13 cellular contexts compared by ENCODE assay signal in genomic region chr5:27275353-27275752, GRCh38.
DNase-seq lines count a peak whose midpoint lies in the region; FAIRE-seq and TF ChIP-seq lines count a peak whose summit lies in the region.
"Had no signal": no experiment of that assay in that cellular context is flagged by ENCODE, and none has a peak within 500 bp of the region (broad histone marks: within the 10 kb centered on the region; RNA-seq: fewer than 3 reads in every experiment).

No MANE protein-coding gene starts in this region.

- no peak overlapping the region for H2AK5ac ChIP-seq in mesendoderm (ENCODE audit: low read length)

- H2BK5ac ChIP-seq in mesendoderm (ENCODE audit: low read length): no peak overlapping the region

- H2BK15ac ChIP-seq in mesendoderm (replicated peaks; ENCODE audit: low read depth): no peak overlapping the region

- H3K4me2 ChIP-seq in OCI-LY3 (ENCODE audit: low read length) (no peak overlapping the region), SU-DHL-6 (ENCODE audit: low read depth, low read length, poor library complexity, severe bottlenecking) (no peak overlapping the region), mesendoderm (ENCODE audit: low read length) (no peak overlapping the region)
- H3K4me2 ChIP-seq: BLaER1 treated with 17β-estradiol and CSF1 and Interleukin-3, amounts not matched to agents 10 nM and 100 nM had no signal

- no peaks in the 10 kb centered on the region for H3K4me1 ChIP-seq in OCI-LY3 (ENCODE audit: low read length)
- no peaks in the 10 kb centered on the region for H3K4me1 ChIP-seq in mesendoderm (ENCODE audit: control insufficient read depth, low read depth, low read length)
- H3K4me1 ChIP-seq: BLaER1 treated with 17β-estradiol and CSF1 and Interleukin-3, amounts not matched to agents 10 nM and 100 nM had no signal

- no peak overlapping the region for H3K56ac ChIP-seq in mesendoderm (ENCODE audit: low read length)

- H3K9ac ChIP-seq in OCI-LY3 (ENCODE audit: low read length): no peak overlapping the region
- no peak overlapping the region for H3K9ac ChIP-seq in SU-DHL-6 (ENCODE audit: low read length)
- no peak overlapping the region for H3K9ac ChIP-seq in mesendoderm (ENCODE audit: low read length)
- H3K9ac ChIP-seq: BLaER1 treated with 17β-estradiol and CSF1 and Interleukin-3, amounts not matched to agents 10 nM and 100 nM had no signal

- H3K27ac ChIP-seq in OCI-LY3 (ENCODE audit: low read length): no peak overlapping the region
- no peak overlapping the region for H3K27ac ChIP-seq in SU-DHL-6 (ENCODE audit: low read depth, low read length)
- no peak overlapping the region for H3K27ac ChIP-seq in mesendoderm (ENCODE audit: low read depth, low read length)
- H3K27ac ChIP-seq: BLaER1 treated with 17β-estradiol and CSF1 and Interleukin-3, amounts not matched to agents 10 nM and 100 nM; HL-60 had no signal

- H3K4ac ChIP-seq in mesendoderm (ENCODE audit: low read depth, low read length): no peak overlapping the region

- WGBS in mesendoderm (ENCODE audit: extremely low coverage, insufficient coverage, low lambda C conversion rate): no CpG with 5 or more reads among the region's 3 CpGs

- no peaks in the 10 kb centered on the region for H4K20me1 ChIP-seq in OCI-LY3 (ENCODE audit: insufficient read depth, low read length)
- no peaks in the 10 kb centered on the region for H4K20me1 ChIP-seq in SU-DHL-6 (ENCODE audit: low read depth, low read length)
- H4K20me1 ChIP-seq: BLaER1 treated with 17β-estradiol and CSF1 and Interleukin-3, amounts not matched to agents 10 nM and 100 nM had no signal

- no peaks in the 10 kb centered on the region for H3F3A ChIP-seq in SU-DHL-6 (ENCODE audit: insufficient read depth)

- no peak overlapping the region for H2BK120ac ChIP-seq in mesendoderm (ENCODE audit: low read depth, low read length)

- no peak for FAIRE-seq in RCC 7860 (lab: Jason Lieb, UNC)
- FAIRE-seq: GM12878 had no signal

- H3K36me3 ChIP-seq in OCI-LY3 (replicated peaks; ENCODE audit: low read depth, low read length) (no peaks in the 10 kb centered on the region), SU-DHL-6 (ENCODE audit: low read length) (no peaks in the 10 kb centered on the region), mesendoderm (ENCODE audit: control insufficient read depth, insufficient read depth, low read length) (no peaks in the 10 kb centered on the region)
- H3K36me3 ChIP-seq: BLaER1 treated with 17β-estradiol and CSF1 and Interleukin-3, amounts not matched to agents 10 nM and 100 nM; HAP-1 had no signal

- no peak overlapping the region for H3K4me3 ChIP-seq in OCI-LY3 (ENCODE audit: low read length)
- H3K4me3 ChIP-seq in SU-DHL-6 (ENCODE audit: insufficient read depth, low read length, poor library complexity, severe bottlenecking): no peak overlapping the region
- no peak overlapping the region for H3K4me3 ChIP-seq in mesendoderm (ENCODE audit: low read length)
- H3K4me3 ChIP-seq: BLaER1 treated with 17β-estradiol and CSF1 and Interleukin-3, amounts not matched to agents 10 nM and 100 nM; GM12878; HAP-1 had no signal

- no peak overlapping the region for H3K23ac ChIP-seq in mesendoderm (ENCODE audit: low read length)

- H3K27me3 ChIP-seq in OCI-LY3 (ENCODE audit: low read depth, low read length) (no peaks in the 10 kb centered on the region), SU-DHL-6 (ENCODE audit: low read length) (no peaks in the 10 kb centered on the region), mesendoderm (ENCODE audit: insufficient read depth, low read length, poor library complexity) (no peaks in the 10 kb centered on the region)
- H3K27me3 ChIP-seq: BLaER1 treated with 17β-estradiol and CSF1 and Interleukin-3, amounts not matched to agents 10 nM and 100 nM had no signal

- H4K8ac ChIP-seq in mesendoderm (ENCODE audit: low read depth, low read length): no peak overlapping the region

- no peak overlapping the region for H3K18ac ChIP-seq in mesendoderm (ENCODE audit: low read length)

- no peaks in the 10 kb centered on the region for H3K9me2 ChIP-seq in SU-DHL-6 (replicated peaks; ENCODE audit: insufficient read depth, low read length)

- TF ChIP-seq CTCF in OCI-LY3 (IDR thresholded peaks at IDR 0.05; ENCODE audit: low read depth, low read length) (no peak), SU-DHL-6 (IDR thresholded peaks at IDR 0.05; ENCODE audit: insufficient read depth, low read length, poor library complexity, severe bottlenecking) (no peak)

- H4K5ac ChIP-seq in mesendoderm (ENCODE audit: low read length): no peak overlapping the region

- H3K9me3 ChIP-seq in OCI-LY3 (ENCODE audit: insufficient read depth, low read length): no peaks in the 10 kb centered on the region
- H3K9me3 ChIP-seq in SU-DHL-6 (ENCODE audit: insufficient read depth, low read length): no peaks in the 10 kb centered on the region
- H3K9me3 ChIP-seq: BLaER1 treated with 17β-estradiol and CSF1 and Interleukin-3, amounts not matched to agents 10 nM and 100 nM; HAP-1 had no signal

- DNase-seq in mesendoderm: peak; percentile 51
- no peak for DNase-seq in EL
- no peak for DNase-seq in RCC 7860 (ENCODE audit: low spot score)
- DNase-seq in foreskin melanocyte: no peak
- DNase-seq: Calu3; CD8-positive, alpha-beta T cell; DMS79 treated with DMSO at 0.1 percent for 48 hours had no signal

- H2AFZ ChIP-seq in OCI-LY3 (ENCODE audit: low read depth, low read length) (0 out of 2 replicates have a peak overlapping the region, but pooled peaks have one; percentile 30), SU-DHL-6 (ENCODE audit: low read depth, low read length, severe bottlenecking) (peak overlapping the region; percentile 22)

- H3K79me1 ChIP-seq in mesendoderm (ENCODE audit: low read length): no peaks in the 10 kb centered on the region

- H3K79me2 ChIP-seq in OCI-LY3 (ENCODE audit: low read length) (no peaks in the 10 kb centered on the region), SU-DHL-6 (ENCODE audit: insufficient read depth, low read length) (no peaks in the 10 kb centered on the region), mesendoderm (ENCODE audit: control insufficient read depth, insufficient read depth, low read length) (no peaks in the 10 kb centered on the region)
